ENCODE assay signal across 26 cellular contexts in genomic region chr6:76839505-76839904, GRCh38.
"Had no signal": no experiment of that assay in that cellular context is flagged by ENCODE, and none has a peak within 500 bp of the region (broad histone marks: within the 10 kb centered on the region; RNA-seq: fewer than 3 reads in every experiment).

No MANE protein-coding gene starts in this region.

- ATAC-seq: stimulated activated effector memory CD8-positive, alpha-beta T cell treated with anti-CD3 and anti-CD28 coated beads, Interleukin-12 subunit alpha, Interleukin-12 subunit beta, amount 100 ng/mL, for 72 hours; stimulated activated naive B cell treated with anti-CD40 and anti-IgM and Interleukin-4, amounts not matched to agents 10 μg/mL and 1 μg/mL and 100 μg/mL, for 72 hours; stimulated activated naive CD8-positive, alpha-beta T cell treated with anti-CD3 and anti-CD28 coated beads, Interleukin-15, amount 100 ng/mL, for 72 hours; stimulated activated naive CD8-positive, alpha-beta T cell treated with anti-CD3 and anti-CD28 coated beads, Interleukin-15, Interleukin-2, amounts not matched to agents 100 U/mL and 50 U/mL, for 24 hours; upper lobe of right lung had no signal

- H3K27ac ChIP-seq: stomach, suprapubic skin, testis, thoracic aorta, thyroid gland, tibial artery, tibial nerve, transverse colon, upper lobe of left lung, upper lobe of right lung, uterus, vagina had no signal

- H3K4me3 ChIP-seq: stomach, suprapubic skin, testis, thoracic aorta, thyroid gland, tibial artery, tibial nerve, transverse colon, upper lobe of left lung, upper lobe of right lung, uterus, vagina had no signal

- H3K9me3 ChIP-seq: testis, thoracic aorta, thyroid gland, tibial artery, tibial nerve, transverse colon, upper lobe of left lung, upper lobe of right lung, uterus, vagina had no signal

- FAIRE-seq: urothelium cell line had no signal

- H3K36me3 ChIP-seq: stomach, suprapubic skin, thoracic aorta, thyroid gland, tibial artery, tibial nerve, transverse colon, upper lobe of left lung, upper lobe of right lung, uterus, vagina had no signal

- DNase-seq: stimulated activated CD4-positive, alpha-beta T cell treated with anti-CD3 and anti-CD28 coated beads, Interleukin-2, amount 100 ng/mL, for 48 hours; stimulated activated CD4-positive, alpha-beta T cell treated with anti-CD3 and anti-CD28 coated beads, Interleukin-4, amount 100 ng/mL, for 1 hour; stimulated activated CD4-positive, alpha-beta T cell treated with anti-CD3 and anti-CD28 coated beads, Interleukin-4, amount 100 ng/mL, for 24 hours; stimulated activated CD4-positive, alpha-beta T cell treated with anti-CD3 and anti-CD28 coated beads, Interleukin-4, amount 100 ng/mL, for 4 hours; stimulated activated CD8-positive, alpha-beta memory T cell treated with anti-CD3 and anti-CD28 coated beads, Interleukin-4, amount 100 ng/mL, for 48 hours; stimulated activated naive B cell treated with anti-CD40 and anti-IgM and Interleukin-4, amounts not matched to agents 10 μg/mL and 1 μg/mL and 100 μg/mL, for 72 hours; stimulated activated naive CD4-positive, alpha-beta T cell; stimulated activated naive CD4-positive, alpha-beta T cell treated with Interleukin-2 at 50 U/mL for 16 hours; stimulated activated naive CD8-positive, alpha-beta T cell treated with anti-CD3 and anti-CD28 coated beads, Interleukin-15, amount 100 ng/mL, for 72 hours; stimulated activated naive CD8-positive, alpha-beta T cell treated with anti-CD3 and anti-CD28 coated beads, Interleukin-15, Interleukin-2, amounts not matched to agents 100 U/mL and 50 U/mL, for 24 hours; stomach; substantia nigra; testis; thyroid gland; tibial artery; transverse colon; trophoblast cell; upper lobe of left lung; upper lobe of right lung; uterus had no signal

- H3K4me1 ChIP-seq: stomach, suprapubic skin, thyroid gland, transverse colon, upper lobe of left lung, upper lobe of right lung, uterus, vagina had no signal

- H3K27me3 ChIP-seq: stomach, suprapubic skin, testis, thyroid gland, tibial artery, tibial nerve, transverse colon, upper lobe of left lung, upper lobe of right lung, uterus, vagina had no signal
